Comparison of ENCODE assay signal across 1 cellular context in genomic region chr6:19180348-19181073, GRCh38.
TF ChIP-seq lines count a peak whose summit lies in the region.

No MANE protein-coding gene starts in this region.

TF ChIP-seq in K562, 482 proteins besides CTCF, POLR2A, EP300 and RAD21 (continued from another document):
- TF ChIP-seq HMBOX1 (IDR thresholded peaks at IDR 0.05): no peak
TF ChIP-seq in K562: peak in this region for 3.
